28 cellular contexts compared by ENCODE assay signal in genomic region chr5:8050616-8051015, GRCh38.
"Had no signal": no experiment of that assay in that cellular context is flagged by ENCODE, and none has a peak within 500 bp of the region (broad histone marks: within the 10 kb centered on the region; RNA-seq: fewer than 3 reads in every experiment).

No MANE protein-coding gene starts in this region.

- H3K9me3 Mint-ChIP-seq: type B pancreatic cell had no signal

- ATAC-seq: stimulated activated effector memory CD8-positive, alpha-beta T cell treated with anti-CD3 and anti-CD28 coated beads, Interleukin-12 subunit alpha, Interleukin-12 subunit beta, amount 100 ng/mL, for 72 hours; stimulated activated memory B cell treated with anti-CD40 and anti-IgM and Interleukin-4, amounts not matched to agents 10 μg/mL and 1 μg/mL and 100 μg/mL, for 72 hours; stimulated activated naive B cell treated with anti-CD40 and anti-IgM and Interleukin-4, amounts not matched to agents 10 μg/mL and 1 μg/mL and 100 μg/mL, for 72 hours; stimulated activated naive CD8-positive, alpha-beta T cell treated with anti-CD3 and anti-CD28 coated beads, Interleukin-15, amount 100 ng/mL, for 72 hours; stimulated activated naive CD8-positive, alpha-beta T cell treated with anti-CD3 and anti-CD28 coated beads, Interleukin-15, Interleukin-2, amounts not matched to agents 100 U/mL and 50 U/mL, for 24 hours; upper lobe of right lung had no signal

- H3K27me3 ChIP-seq: stomach, suprapubic skin, testis, thyroid gland, tibial artery, tibial nerve, transverse colon, upper lobe of left lung, upper lobe of right lung, uterus, vagina had no signal

- H3K27ac Mint-ChIP-seq: stimulated activated effector memory CD8-positive, alpha-beta T cell treated with anti-CD3 and anti-CD28 coated beads, Interleukin-12 subunit alpha, Interleukin-12 subunit beta, amount 100 ng/mL, for 72 hours; stimulated activated memory B cell treated with anti-CD40 and anti-IgM and Interleukin-4, amounts not matched to agents 10 μg/mL and 1 μg/mL and 100 μg/mL, for 72 hours; stimulated activated naive B cell treated with anti-CD40 and anti-IgM and Interleukin-4, amounts not matched to agents 10 μg/mL and 1 μg/mL and 100 μg/mL, for 72 hours; stimulated activated naive CD8-positive, alpha-beta T cell treated with anti-CD3 and anti-CD28 coated beads, Interleukin-15, amount 100 ng/mL, for 72 hours; stimulated activated naive CD8-positive, alpha-beta T cell treated with anti-CD3 and anti-CD28 coated beads, Interleukin-15, Interleukin-2, amounts not matched to agents 100 ng/mL and 50 ng/mL, for 24 hours; type B pancreatic cell had no signal

- H3K4me3 ChIP-seq: stomach, suprapubic skin, testis, thoracic aorta, thyroid gland, tibial artery, tibial nerve, transverse colon, upper lobe of left lung, upper lobe of right lung, uterus, vagina had no signal

- H3K4me1 ChIP-seq: stomach, suprapubic skin, testis, thyroid gland, tibial artery, tibial nerve, transverse colon, upper lobe of left lung, upper lobe of right lung, uterus, vagina had no signal

- H3K36me3 ChIP-seq: stomach, suprapubic skin, thoracic aorta, thyroid gland, tibial artery, tibial nerve, transverse colon, upper lobe of left lung, upper lobe of right lung, uterus, vagina had no signal

- H3K4me3 Mint-ChIP-seq: stimulated activated effector memory CD8-positive, alpha-beta T cell treated with anti-CD3 and anti-CD28 coated beads, Interleukin-12 subunit alpha, Interleukin-12 subunit beta, amount 100 ng/mL, for 72 hours; stimulated activated memory B cell treated with anti-CD40 and anti-IgM and Interleukin-4, amounts not matched to agents 10 μg/mL and 1 μg/mL and 100 μg/mL, for 72 hours; stimulated activated naive B cell treated with anti-CD40 and anti-IgM and Interleukin-4, amounts not matched to agents 10 μg/mL and 1 μg/mL and 100 μg/mL, for 72 hours; stimulated activated naive CD8-positive, alpha-beta T cell treated with anti-CD3 and anti-CD28 coated beads, Interleukin-15, amount 100 ng/mL, for 72 hours; stimulated activated naive CD8-positive, alpha-beta T cell treated with anti-CD3 and anti-CD28 coated beads, Interleukin-15, Interleukin-2, amounts not matched to agents 100 ng/mL and 50 ng/mL, for 24 hours; type B pancreatic cell had no signal

- H3K27me3 Mint-ChIP-seq: stimulated activated memory B cell treated with anti-CD40 and anti-IgM and Interleukin-4, amounts not matched to agents 10 μg/mL and 1 μg/mL and 100 μg/mL, for 72 hours; stimulated activated naive B cell treated with anti-CD40 and anti-IgM and Interleukin-4, amounts not matched to agents 10 μg/mL and 1 μg/mL and 100 μg/mL, for 72 hours; stimulated activated naive CD8-positive, alpha-beta T cell treated with anti-CD3 and anti-CD28 coated beads, Interleukin-15, amount 100 ng/mL, for 72 hours; stimulated activated naive CD8-positive, alpha-beta T cell treated with anti-CD3 and anti-CD28 coated beads, Interleukin-15, Interleukin-2, amounts not matched to agents 100 ng/mL and 50 ng/mL, for 24 hours; type B pancreatic cell had no signal

- H3K27ac ChIP-seq: stomach, suprapubic skin, testis, thoracic aorta, thyroid gland, tibial artery, tibial nerve, transverse colon, upper lobe of left lung, upper lobe of right lung, uterus, vagina had no signal

- H3K4me1 Mint-ChIP-seq: stimulated activated effector memory CD8-positive, alpha-beta T cell treated with anti-CD3 and anti-CD28 coated beads, Interleukin-12 subunit alpha, Interleukin-12 subunit beta, amount 100 ng/mL, for 72 hours; stimulated activated memory B cell treated with anti-CD40 and anti-IgM and Interleukin-4, amounts not matched to agents 10 μg/mL and 1 μg/mL and 100 μg/mL, for 72 hours; stimulated activated naive B cell treated with anti-CD40 and anti-IgM and Interleukin-4, amounts not matched to agents 10 μg/mL and 1 μg/mL and 100 μg/mL, for 72 hours; stimulated activated naive CD8-positive, alpha-beta T cell treated with anti-CD3 and anti-CD28 coated beads, Interleukin-15, amount 100 ng/mL, for 72 hours had no signal

- DNase-seq: stimulated activated CD4-positive, alpha-beta T cell treated with anti-CD3 and anti-CD28 coated beads, Interleukin-2, amount 100 ng/mL, for 48 hours; stimulated activated CD4-positive, alpha-beta T cell treated with anti-CD3 and anti-CD28 coated beads, Interleukin-4, amount 100 ng/mL, for 1 hour; stimulated activated CD4-positive, alpha-beta T cell treated with anti-CD3 and anti-CD28 coated beads, Interleukin-4, amount 100 ng/mL, for 24 hours; stimulated activated CD4-positive, alpha-beta T cell treated with anti-CD3 and anti-CD28 coated beads, Interleukin-4, amount 100 ng/mL, for 4 hours; stimulated activated CD8-positive, alpha-beta memory T cell treated with anti-CD3 and anti-CD28 coated beads, Interleukin-4, amount 100 ng/mL, for 48 hours; stimulated activated naive B cell treated with anti-CD40 and anti-IgM and Interleukin-4, amounts not matched to agents 10 μg/mL and 1 μg/mL and 100 μg/mL, for 72 hours; stimulated activated naive CD4-positive, alpha-beta T cell; stimulated activated naive CD4-positive, alpha-beta T cell treated with Interleukin-2 at 50 U/mL for 16 hours; stimulated activated naive CD8-positive, alpha-beta T cell treated with anti-CD3 and anti-CD28 coated beads, Interleukin-15, amount 100 ng/mL, for 72 hours; stimulated activated naive CD8-positive, alpha-beta T cell treated with anti-CD3 and anti-CD28 coated beads, Interleukin-15, Interleukin-2, amounts not matched to agents 100 U/mL and 50 U/mL, for 24 hours; stomach; substantia nigra; testis; thyroid gland; tibial artery; transverse colon; trophoblast cell; upper lobe of left lung; upper lobe of right lung; uterus had no signal

- H3K36me3 Mint-ChIP-seq: stimulated activated effector memory CD8-positive, alpha-beta T cell treated with anti-CD3 and anti-CD28 coated beads, Interleukin-12 subunit alpha, Interleukin-12 subunit beta, amount 100 ng/mL, for 72 hours; stimulated activated memory B cell treated with anti-CD40 and anti-IgM and Interleukin-4, amounts not matched to agents 10 μg/mL and 1 μg/mL and 100 μg/mL, for 72 hours; stimulated activated naive B cell treated with anti-CD40 and anti-IgM and Interleukin-4, amounts not matched to agents 10 μg/mL and 1 μg/mL and 100 μg/mL, for 72 hours; type B pancreatic cell had no signal

- H3K9me3 ChIP-seq: stomach, suprapubic skin, testis, thoracic aorta, thyroid gland, tibial artery, tibial nerve, transverse colon, upper lobe of left lung, upper lobe of right lung, uterus, vagina had no signal
